17 cellular contexts compared by ENCODE assay signal in the genomic region with DNA sequence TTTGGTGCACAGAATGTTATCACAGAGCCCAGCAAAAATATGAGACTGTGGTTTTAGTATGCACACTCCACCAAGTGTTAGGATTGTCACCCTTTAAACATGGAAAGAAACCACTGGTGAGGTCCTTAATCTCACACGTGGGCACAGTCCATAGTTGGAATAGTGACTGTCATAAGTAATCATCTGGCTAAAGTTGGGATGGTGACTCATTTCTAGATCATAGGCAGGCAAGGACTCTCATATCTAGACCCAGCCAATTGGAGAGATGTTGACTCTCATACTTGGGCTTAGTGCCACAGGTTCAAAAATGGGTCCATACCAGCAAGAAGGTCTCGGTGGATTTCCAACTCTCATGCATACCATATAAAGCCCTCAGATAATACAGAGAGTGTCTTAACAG. TPM values are rescaled to one million over a fixed set of nuclear protein-coding genes. Genes with fewer than 3 reads are reported as not detected.
DNase-seq lines count a peak whose midpoint lies in the region; ATAC-seq and TF ChIP-seq lines count a peak whose summit lies in the region.
"Had no signal": no experiment of that assay in that cellular context is flagged by ENCODE, and none has a peak within 500 bp of the region (broad histone marks: within the 10 kb centered on the region; RNA-seq: fewer than 3 reads in every experiment).

No MANE protein-coding gene starts in this region.

- H3K4ac ChIP-seq in IMR-90 (ENCODE audit: low read depth, low read length) = no peak overlapping the region

- H3K9ac ChIP-seq in IMR-90 (ENCODE audit: low read depth, low read length) = no peak overlapping the region

- WGBS in IMR-90 (ENCODE audit: extremely low coverage in 2 of 2, insufficient read length in 1 of 2), 2 experiments = 20% methylated on average over 1 of the region's 2 CpGs; no CpG with 5 or more reads in 1 of the 2 experiments

- H4K8ac ChIP-seq in IMR-90 (ENCODE audit: low read depth in 2 of 2, low read length in 2 of 2) = no peak overlapping the region

- POLR2A ChIA-PET in IMR-90 (lab: Charles Lee; ENCODE audit: unreplicated experiment) = no interaction called here

- no peak overlapping the region for H3K23ac ChIP-seq in IMR-90 (ENCODE audit: low read depth, low read length)

- DNase-seq in AG08396 (ENCODE audit: low spot score) (peak; percentile 11), IMR-90 (peak; percentile 39), astrocyte of the spinal cord (ENCODE audit: low read depth, low spot score) (peak; percentile 6), fibroblast of the aortic adventitia (ENCODE audit: low read depth) (peak; percentile 15), DMS 273 treated with DMSO at 0.1 percent for 48 hours (lab: John Stamatoyannopoulos, UW) (no peak), BE2C (no peak), medulla oblongata (ENCODE audit: extremely low spot score) (no peak)
- DNase-seq: C1 segment of cervical spinal cord, H7, Karpas-422, MG63, NCI-H1092 treated with DMSO at 0.1 percent for 48 hours, NCI-H1694, NCI-H510A treated with DMSO at 0.1 percent for 48 hours, NCI-H82, SJCRH30 had no signal

- no peak overlapping the region for H3K4me3 ChIP-seq in IMR-90 (ENCODE audit: insufficient read depth, low read depth, low read length)
- no peak overlapping the region for H3K4me3 ChIP-seq in astrocyte of the spinal cord (ENCODE audit: low read depth, low read length)
- no peak overlapping the region for H3K4me3 ChIP-seq in fibroblast of the aortic adventitia (ENCODE audit: low read depth, low read length)
- H3K4me3 ChIP-seq in BE2C (ENCODE audit: low read depth, low read length) = no peak overlapping the region
- H3K4me3 ChIP-seq: MG63, SJCRH30 had no signal

- intact Hi-C loops in IMR-90 (cut with micrococcal nuclease) = no loop called here

- no peak overlapping the region for H2AFZ ChIP-seq in IMR-90 (replicated peaks; ENCODE audit: low read length, poor library complexity)

- H2BK20ac ChIP-seq in IMR-90 (ENCODE audit: low read depth, low read length) = no peak overlapping the region

- no peak overlapping the region for H3K56ac ChIP-seq in IMR-90 (ENCODE audit: extremely low read depth, insufficient read depth, low read length)

- H3K4me1 ChIP-seq in IMR-90 (ENCODE audit: control insufficient read depth, insufficient read depth, low read length) = no peaks in the 10 kb centered on the region
- H3K4me1 ChIP-seq in BE2C = no peaks in the 10 kb centered on the region
- H3K4me1 ChIP-seq: SJCRH30 had no signal

- H3K27ac ChIP-seq in IMR-90 (ENCODE audit: insufficient read depth, low read length) = no peak overlapping the region
- H3K27ac ChIP-seq: SJCRH30 had no signal

- H3K14ac ChIP-seq in IMR-90 (replicated peaks; ENCODE audit: low read depth, low read length) = no peak overlapping the region

- TF ChIP-seq CTCF in IMR-90 (conservative IDR thresholded peaks at IDR 0.05; ENCODE audit: low read depth, low read length) = no peak
- no peak for TF ChIP-seq CTCF in astrocyte of the spinal cord (IDR thresholded peaks at IDR 0.05; ENCODE audit: low read depth, low read length)
- no peak for TF ChIP-seq CTCF in fibroblast of the aortic adventitia (IDR thresholded peaks at IDR 0.05; ENCODE audit: insufficient read depth, low read length)
- no peak for TF ChIP-seq CTCF in BE2C (IDR thresholded peaks at IDR 0.05; ENCODE audit: low read depth, low read length)

- H3K79me1 ChIP-seq in IMR-90 (ENCODE audit: low read depth in 1 of 2, low read length in 2 of 2) = no peaks in the 10 kb centered on the region

- no TSS peak for BruUV-seq in IMR-90 (replicated peaks; lab: Mats Ljungman, UMichigan)

- H4K5ac ChIP-seq in IMR-90 (ENCODE audit: low read depth, low read length) = no peak overlapping the region

- H3K4me2 ChIP-seq in IMR-90 (ENCODE audit: low read depth, low read length) = no peak overlapping the region

- no peak overlapping the region for H3K18ac ChIP-seq in IMR-90 (ENCODE audit: low read depth, low read length)

- H4K91ac ChIP-seq in IMR-90 (ENCODE audit: insufficient read depth, low read depth, low read length) = no peak overlapping the region

- dilution Hi-C loops in IMR-90 (cut with HindIII; ENCODE audit: low sequenced_read_pairs, unreplicated experiment) = no loop called here

- no peak overlapping the region for H2AK5ac ChIP-seq in IMR-90 (ENCODE audit: low read depth, low read length)

- H2AK9ac ChIP-seq in IMR-90 (replicated peaks; ENCODE audit: low read depth, low read length, poor library complexity) = no peak overlapping the region

- no peaks in the 10 kb centered on the region for H4K20me1 ChIP-seq in IMR-90 (ENCODE audit: insufficient read depth, low read length)

- H3K9me3 ChIP-seq in IMR-90 (ENCODE audit: control insufficient read depth, insufficient read depth, low read length) = 0 out of 2 replicates have a peak, but pooled peaks cover 4% of the 10 kb centered on the region
- H3K9me3 ChIP-seq in BE2C = no peaks in the 10 kb centered on the region; the same call in 1 of the 2 replicates
- H3K9me3 ChIP-seq: MG63 had no signal

- TF ChIP-seq RAD21 in IMR-90 (IDR thresholded peaks at IDR 0.05; ENCODE audit: low read length) = no peak

- in situ Hi-C loops in IMR-90 (cut with MboI; ENCODE audit: low sequenced_read_pairs) (no loop called here), astrocyte of the spinal cord (cut with HindIII; ENCODE audit: low sequenced_read_pairs) (no loop called here)

- H2BK15ac ChIP-seq in IMR-90 (ENCODE audit: low read depth, low read length) = no peak overlapping the region

- H2BK5ac ChIP-seq in IMR-90 (ENCODE audit: low read depth, low read length, poor library complexity, severe bottlenecking) = no peak overlapping the region

- ATAC-seq in IMR-90 (ENCODE audit: low read depth) (peak; percentile 59), GM18519 (IDR thresholded peaks at IDR 0.05; ENCODE audit: low FRiP score, unreplicated experiment) (no peak)

- H3K36me3 ChIP-seq in IMR-90 (ENCODE audit: control insufficient read depth, insufficient read depth, low read length) = no peaks in the 10 kb centered on the region
- H3K36me3 ChIP-seq in BE2C = no peaks in the 10 kb centered on the region
- H3K36me3 ChIP-seq: MG63, SJCRH30 had no signal

- no peak overlapping the region for H2BK120ac ChIP-seq in IMR-90 (ENCODE audit: low read depth, low read length)

- no peaks in the 10 kb centered on the region for H3K9me1 ChIP-seq in IMR-90 (ENCODE audit: insufficient read depth, low read length)

- TF ChIP-seq POLR2A in IMR-90 (IDR thresholded peaks at IDR 0.05; ENCODE audit: low read depth, low read length) = no peak

- no peaks in the 10 kb centered on the region for H3K27me3 ChIP-seq in IMR-90 (ENCODE audit: control insufficient read depth, insufficient read depth, low read length)
- H3K27me3 ChIP-seq in BE2C = no peaks in the 10 kb centered on the region
- H3K27me3 ChIP-seq: MG63, SJCRH30 had no signal

- CTCF ChIA-PET in IMR-90 (lab: Yijun Ruan, JAX) = no interaction called here

TF ChIP-seq in IMR-90, 13 proteins besides CTCF, POLR2A, EP300 and RAD21:
- no peak for TF ChIP-seq CEBPB (IDR thresholded peaks at IDR 0.05; ENCODE audit: low read depth, low read length)
- TF ChIP-seq BHLHE40 (IDR thresholded peaks at IDR 0.05; ENCODE audit: low read depth, low read length) = no peak
- TF ChIP-seq, protein P1, sequence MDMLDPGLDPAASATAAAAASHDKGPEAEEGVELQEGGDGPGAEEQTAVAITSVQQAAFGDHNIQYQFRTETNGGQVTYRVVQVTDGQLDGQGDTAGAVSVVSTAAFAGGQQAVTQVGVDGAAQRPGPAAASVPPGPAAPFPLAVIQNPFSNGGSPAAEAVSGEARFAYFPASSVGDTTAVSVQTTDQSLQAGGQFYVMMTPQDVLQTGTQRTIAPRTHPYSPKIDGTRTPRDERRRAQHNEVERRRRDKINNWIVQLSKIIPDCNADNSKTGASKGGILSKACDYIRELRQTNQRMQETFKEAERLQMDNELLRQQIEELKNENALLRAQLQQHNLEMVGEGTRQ (IDR thresholded peaks at IDR 0.05; ENCODE audit: low read depth, low read length) = no peak
- no peak for TF ChIP-seq SMC3 (IDR thresholded peaks at IDR 0.05; ENCODE audit: low read depth, low read length)
- no peak for TF ChIP-seq MXI1 (IDR thresholded peaks at IDR 0.05; ENCODE audit: borderline replicate concordance, low read depth, low read length)
- no peak for TF ChIP-seq RCOR1 (IDR thresholded peaks at IDR 0.05; ENCODE audit: insufficient replicate concordance, low read length)
- TF ChIP-seq NFE2L2 (IDR thresholded peaks at IDR 0.05; ENCODE audit: low read depth, low read length) = no peak
- no peak for TF ChIP-seq MAZ (IDR thresholded peaks at IDR 0.05; ENCODE audit: borderline replicate concordance, low read depth, low read length)
- no peak for TF ChIP-seq MAFK (IDR thresholded peaks at IDR 0.05; ENCODE audit: low read depth, low read length)
- TF ChIP-seq FOS (IDR thresholded peaks at IDR 0.05; ENCODE audit: low read depth, low read length) = no peak
- TF ChIP-seq, protein P2, sequence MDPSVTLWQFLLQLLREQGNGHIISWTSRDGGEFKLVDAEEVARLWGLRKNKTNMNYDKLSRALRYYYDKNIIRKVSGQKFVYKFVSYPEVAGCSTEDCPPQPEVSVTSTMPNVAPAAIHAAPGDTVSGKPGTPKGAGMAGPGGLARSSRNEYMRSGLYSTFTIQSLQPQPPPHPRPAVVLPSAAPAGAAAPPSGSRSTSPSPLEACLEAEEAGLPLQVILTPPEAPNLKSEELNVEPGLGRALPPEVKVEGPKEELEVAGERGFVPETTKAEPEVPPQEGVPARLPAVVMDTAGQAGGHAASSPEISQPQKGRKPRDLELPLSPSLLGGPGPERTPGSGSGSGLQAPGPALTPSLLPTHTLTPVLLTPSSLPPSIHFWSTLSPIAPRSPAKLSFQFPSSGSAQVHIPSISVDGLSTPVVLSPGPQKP (IDR thresholded peaks at IDR 0.05; ENCODE audit: borderline replicate concordance, low read depth, low read length) = no peak
- TF ChIP-seq RFX5 (IDR thresholded peaks at IDR 0.05; ENCODE audit: low read depth, low read length) = no peak
- TF ChIP-seq CHD1 (IDR thresholded peaks at IDR 0.05; ENCODE audit: low read depth, low read length) = no peak

RNA-seq across cellular contexts. Expression of a gene that starts 39.6 kb away (rescaled TPM):
- 3.9 and 7.8 TPM in 2 replicates for total RNA-seq in IMR-90 (2012; rRNA removed)
- 1.2 and 1.5 TPM in 2 replicates for polyA plus RNA-seq in IMR-90 (2012; rRNA removed)
- polyA plus RNA-seq in IMR-90 (2012; cell fraction: cytosol; rRNA removed) = 0.16 and 0.21 TPM in 2 replicates
- 0.15 and 2.1 TPM in 2 replicates for polyA plus RNA-seq in IMR-90 (2012; cell fraction: nucleus; rRNA removed; ENCODE audit: low replicate concordance)
- total RNA-seq in fibroblast of the aortic adventitia (ENCODE audit: low replicate concordance) = 14.6 and 20.4 TPM in 2 replicates
- polyA plus RNA-seq in BE2C (2012; ENCODE audit: insufficient read depth, insufficient read length, low read depth) = 2.2 TPM
- total RNA-seq: H7 had no signal

Comparison
In these comparisons a context has a peak if more than half of its experiments do, and no peak if none do; other contexts are left out.
1. DNase-seq: peak in AG08396 (single experiment), IMR-90 (single experiment), astrocyte of the spinal cord (single experiment) and fibroblast of the aortic adventitia (single experiment); none in DMS 273 treated with DMSO at 0.1 percent for 48 hours (single experiment), BE2C (single experiment) and medulla oblongata (single experiment).